20 cellular contexts compared by ENCODE assay signal in genomic region chr13:36601186-36601585, GRCh38.
DNase-seq lines count a peak whose midpoint lies in the region; ATAC-seq and TF ChIP-seq lines count a peak whose summit lies in the region.
"Had no signal": no experiment of that assay in that cellular context is flagged by ENCODE, and none has a peak within 500 bp of the region (broad histone marks: within the 10 kb centered on the region; RNA-seq: fewer than 3 reads in every experiment).

No MANE protein-coding gene starts in this region.

- H3K27me3 ChIP-seq in breast epithelium, result no peaks in the 10 kb centered on the region
- no peaks in the 10 kb centered on the region for H3K27me3 ChIP-seq in lower lobe of right lung (ENCODE audit: low read depth)
- H3K27me3 ChIP-seq: BLaER1 treated with 17β-estradiol and CSF1 and Interleukin-3, amounts not matched to agents 10 nM and 100 nM; MG63 had no signal

- intact Hi-C loops in MCF 10A (cut with micrococcal nuclease), result no loop called here
- intact Hi-C loops in breast epithelium (cut with DNase I; ENCODE audit: low total_unique reads), result no loop called here
- intact Hi-C loops in lower lobe of right lung (cut with DNase I), result no loop called here
- intact Hi-C loops in activated CD4-positive, alpha-beta memory T cell treated with anti-CD3 and anti-CD28 coated beads for 36 hours (cut with micrococcal nuclease), result no loop called here

- in situ Hi-C loops in astrocyte of the spinal cord (cut with HindIII; ENCODE audit: low sequenced_read_pairs), result no loop called here

- CTCF ChIA-PET in MCF 10A (lab: Yijun Ruan, JAX), result no interaction called here
- CTCF ChIA-PET in activated CD4-positive, alpha-beta memory T cell treated with anti-CD3 and anti-CD28 coated beads for 36 hours (lab: Charles Lee), result no interaction called here

- no peak overlapping the region for H3K27ac Mint-ChIP-seq in MCF 10A (ENCODE audit: low read depth, unreplicated experiment)
- H3K27ac Mint-ChIP-seq in activated CD4-positive, alpha-beta memory T cell treated with anti-CD3 and anti-CD28 coated beads for 36 hours, result no peak overlapping the region

- DNase-seq in MCF 10A (ENCODE audit: unreplicated experiment) (peak; percentile 35), breast epithelium (ENCODE audit: low spot score in 2 of 2) (no peak), astrocyte of the spinal cord (ENCODE audit: low read depth, low spot score) (peak; percentile 3), lower lobe of right lung (no peak), HuH-7.5 (ENCODE audit: low spot score) (no peak), globus pallidus (ENCODE audit: low spot score) (no peak)
- no peak for DNase-seq in activated CD4-positive, alpha-beta memory T cell treated with anti-CD3 and anti-CD28 coated beads for 36 hours
- DNase-seq in activated CD4-positive, alpha-beta T cell treated with anti-CD3 and anti-CD28 coated beads for 1 hour, result no peak
- DNase-seq: GF-D8, GOT3, MG63, NCI-H1436, NCI-H2029 treated with DMSO at 0.1 percent for 48 hours, NCI-H2171 treated with DMSO at 0.1 percent for 48 hours, NCI-H446 treated with DMSO at 0.1 percent for 48 hours had no signal

- no peaks in the 10 kb centered on the region for H3K9me3 ChIP-seq in breast epithelium
- no peaks in the 10 kb centered on the region for H3K9me3 ChIP-seq in lower lobe of right lung
- H3K9me3 ChIP-seq: MG63 had no signal

- peaks cover 6% of the 10 kb centered on the region for H3K9me3 Mint-ChIP-seq in MCF 10A (ENCODE audit: unreplicated experiment)
- H3K9me3 Mint-ChIP-seq in activated CD4-positive, alpha-beta memory T cell treated with anti-CD3 and anti-CD28 coated beads for 36 hours, result no peaks in the 10 kb centered on the region

- TF ChIP-seq CTCF in MCF 10A (IDR thresholded peaks at IDR 0.05; ENCODE audit: unreplicated experiment) (no peak), breast epithelium (IDR thresholded peaks at IDR 0.05) (no peak), astrocyte of the spinal cord (IDR thresholded peaks at IDR 0.05; ENCODE audit: low read depth, low read length) (no peak), lower lobe of right lung (IDR thresholded peaks at IDR 0.05) (no peak)

- no peak overlapping the region for H3K27ac ChIP-seq in breast epithelium
- no peak overlapping the region for H3K27ac ChIP-seq in lower lobe of right lung
- H3K27ac ChIP-seq: BLaER1 treated with 17β-estradiol and CSF1 and Interleukin-3, amounts not matched to agents 10 nM and 100 nM; KMS-11 had no signal

- no TSS peak for BruUV-seq in MCF 10A (replicated peaks; lab: Mats Ljungman, UMichigan)

- H3K4me1 Mint-ChIP-seq in MCF 10A (ENCODE audit: insufficient read depth, unreplicated experiment), result no peaks in the 10 kb centered on the region
- H3K4me1 Mint-ChIP-seq in activated CD4-positive, alpha-beta memory T cell treated with anti-CD3 and anti-CD28 coated beads for 36 hours (ENCODE audit: low read depth), result no peaks in the 10 kb centered on the region

- POLR2A ChIA-PET in MCF 10A (lab: Yijun Ruan, JAX), result no interaction called here
- POLR2A ChIA-PET in activated CD4-positive, alpha-beta memory T cell treated with anti-CD3 and anti-CD28 coated beads for 36 hours (lab: Charles Lee), result no interaction called here

- H3K4me3 Mint-ChIP-seq in MCF 10A (ENCODE audit: unreplicated experiment), result no peak overlapping the region
- no peak overlapping the region for H3K4me3 Mint-ChIP-seq in activated CD4-positive, alpha-beta memory T cell treated with anti-CD3 and anti-CD28 coated beads for 36 hours

- no peak overlapping the region for H3K4me3 ChIP-seq in breast epithelium
- no peak overlapping the region for H3K4me3 ChIP-seq in astrocyte of the spinal cord (ENCODE audit: low read depth, low read length)
- H3K4me3 ChIP-seq in lower lobe of right lung, result no peak overlapping the region
- H3K4me3 ChIP-seq: BLaER1 treated with 17β-estradiol and CSF1 and Interleukin-3, amounts not matched to agents 10 nM and 100 nM; MG63 had no signal

- ATAC-seq in lower lobe of right lung, result peak; percentile 38 to 44
- ATAC-seq: HepG2, Panc1, Right ventricle myocardium inferior had no signal

- no peak for TF ChIP-seq POLR2A in breast epithelium (IDR thresholded peaks at IDR 0.05)

- H3K36me3 Mint-ChIP-seq in MCF 10A (ENCODE audit: insufficient read depth, unreplicated experiment), result no peaks in the 10 kb centered on the region
- no peaks in the 10 kb centered on the region for H3K36me3 Mint-ChIP-seq in activated CD4-positive, alpha-beta memory T cell treated with anti-CD3 and anti-CD28 coated beads for 36 hours

- no peaks in the 10 kb centered on the region for H3K36me3 ChIP-seq in breast epithelium
- no peaks in the 10 kb centered on the region for H3K36me3 ChIP-seq in lower lobe of right lung
- H3K36me3 ChIP-seq: BLaER1 treated with 17β-estradiol and CSF1 and Interleukin-3, amounts not matched to agents 10 nM and 100 nM; MG63 had no signal

- H3K4me1 ChIP-seq in breast epithelium (no peaks in the 10 kb centered on the region), lower lobe of right lung (no peaks in the 10 kb centered on the region)
- H3K4me1 ChIP-seq: BLaER1 treated with 17β-estradiol and CSF1 and Interleukin-3, amounts not matched to agents 10 nM and 100 nM had no signal

- no peaks in the 10 kb centered on the region for H3K27me3 Mint-ChIP-seq in MCF 10A (ENCODE audit: insufficient read depth, unreplicated experiment)
- H3K27me3 Mint-ChIP-seq in activated CD4-positive, alpha-beta memory T cell treated with anti-CD3 and anti-CD28 coated beads for 36 hours, result no peaks in the 10 kb centered on the region

Comparison
In these comparisons a context has a peak if more than half of its experiments do, and no peak if none do; other contexts are left out.
1. DNase-seq: peak in MCF 10A (single experiment) and astrocyte of the spinal cord (single experiment); none in breast epithelium (0 of 2), lower lobe of right lung (single experiment), activated CD4-positive, alpha-beta memory T cell treated with anti-CD3 and anti-CD28 coated beads for 36 hours (single experiment), activated CD4-positive, alpha-beta T cell treated with anti-CD3 and anti-CD28 coated beads for 1 hour (single experiment), HuH-7.5 (single experiment) and globus pallidus (single experiment).